ENCODE assay signal across 24 cellular contexts in genomic region chr22:18996376-18996900, GRCh38.
A peak's percentile ranks its signal among the peaks of the same experiment; 100 is the strongest.
DNase-seq lines count a peak whose midpoint lies in the region; ATAC-seq, FAIRE-seq and TF ChIP-seq lines count a peak whose summit lies in the region.
"Had no signal": no experiment of that assay in that cellular context is flagged by ENCODE, and none has a peak within 500 bp of the region (broad histone marks: within the 10 kb centered on the region; RNA-seq: fewer than 3 reads in every experiment).

No MANE protein-coding gene starts in this region.

- TF ChIP-seq CTCF in K562 (IDR thresholded peaks at IDR 0.05 in 2 of 3, conservative IDR thresholded peaks at IDR 0.05 in 1 of 3; ENCODE audit: insufficient read depth in 2 of 3, low read depth in 1 of 3, low read length in 3 of 3), result no peak
- no peak for TF ChIP-seq CTCF in chondrocyte (IDR thresholded peaks at IDR 0.05)

- intact Hi-C loops in K562 (cut with micrococcal nuclease), result no loop called here

- no peak overlapping the region for H3K4me2 ChIP-seq in K562 (ENCODE audit: insufficient read depth, low read length)
- H3K4me2 ChIP-seq: A549 had no signal

- no peak overlapping the region for H3K27ac ChIP-seq in K562 (ENCODE audit: extremely low read depth, low read depth, low read length)
- H3K27ac ChIP-seq: A549 had no signal

- H2AFZ ChIP-seq in K562 (ENCODE audit: low read depth, low read length), result no peak overlapping the region

- H3K4me3 ChIP-seq in K562, result no peak overlapping the region
- H3K4me3 ChIP-seq: A549; BLaER1 treated with 17β-estradiol and CSF1 and Interleukin-3, amounts not matched to agents 10 nM and 100 nM; HAP-1 had no signal

- BruUV-seq in K562 (replicated peaks; lab: Mats Ljungman, UMichigan), result no TSS peak

- no peaks in the 10 kb centered on the region for H3K9me1 ChIP-seq in K562 (ENCODE audit: control insufficient read depth, insufficient read depth, low read length)

- no peaks in the 10 kb centered on the region for H3K4me1 Mint-ChIP-seq in chondrocyte (ENCODE audit: low read depth)
- H3K4me1 Mint-ChIP-seq: CD14-positive monocyte; CD8-positive, alpha-beta memory T cell had no signal

- peaks cover 28% of the 10 kb centered on the region for H3K27me3 Mint-ChIP-seq in chondrocyte (ENCODE audit: low read depth)

- no peak overlapping the region for H3K9ac ChIP-seq in K562 (ENCODE audit: insufficient read depth in 1 of 2, low read depth in 2 of 2, low read length in 2 of 2)
- H3K9ac ChIP-seq: BLaER1 treated with 17β-estradiol and CSF1 and Interleukin-3, amounts not matched to agents 10 nM and 100 nM had no signal

- no peaks in the 10 kb centered on the region for H3K79me2 ChIP-seq in K562 (ENCODE audit: control insufficient read depth, insufficient read depth, low read length)

- no peaks in the 10 kb centered on the region for H3K36me3 ChIP-seq in K562 (ENCODE audit: control insufficient read depth, insufficient read depth, low read length)
- H3K36me3 ChIP-seq: BE2C; BLaER1 treated with 17β-estradiol and CSF1 and Interleukin-3, amounts not matched to agents 10 nM and 100 nM; HAP-1 had no signal

- no peak overlapping the region for H3K4me3 Mint-ChIP-seq in chondrocyte (ENCODE audit: unreplicated experiment)
- H3K4me3 Mint-ChIP-seq: CD14-positive monocyte; CD4-positive, alpha-beta T cell; CD8-positive, alpha-beta memory T cell; HFFc6 had no signal

- no peak for FAIRE-seq in K562 (lab: Jason Lieb, UNC)
- FAIRE-seq: A549, G401.6, GM12892, H54 had no signal

- no peaks in the 10 kb centered on the region for H3K9me3 ChIP-seq in K562 (replicated peaks; ENCODE audit: control insufficient read depth, insufficient read depth, low read depth, low read length)
- H3K9me3 ChIP-seq: A549; BE2C; BLaER1 treated with 17β-estradiol and CSF1 and Interleukin-3, amounts not matched to agents 10 nM and 100 nM; HAP-1 had no signal

- peaks cover 28% of the 10 kb centered on the region for H4K20me1 ChIP-seq in K562 (replicated peaks; ENCODE audit: control insufficient read depth, insufficient read depth, low read length)
- H4K20me1 ChIP-seq: BLaER1 treated with 17β-estradiol and CSF1 and Interleukin-3, amounts not matched to agents 10 nM and 100 nM had no signal

- no peak for TF ChIP-seq EP300 in K562 (IDR thresholded peaks at IDR 0.05; ENCODE audit: low read length)

- peak; percentile 26 to 78 for DNase-seq in NCI-H524 (lab: John Stamatoyannopoulos, UW)
- no peak for DNase-seq in NCI-H524 treated with DMSO at 0.1 percent for 48 hours (lab: John Stamatoyannopoulos, UW)
- DNase-seq in K562 (ENCODE audit: extremely low read depth in 1 of 4, low spot score in 3 of 4), result no peak
- peak; percentile 34 for DNase-seq in chondrocyte (ENCODE audit: low spot score)
- no peak for DNase-seq in T1000 (lab: John Stamatoyannopoulos, UW)
- DNase-seq in NOMO-1 (lab: John Stamatoyannopoulos, UW; ENCODE audit: unreplicated experiment in 2 of 2), result no peak
- DNase-seq: 8988T; ACHN; AML-193; BE2C; Calu3; CD4-positive, alpha-beta T cell; CD8-positive, alpha-beta memory T cell; DMS79; GOT3; HFFc6 had no signal

- TF ChIP-seq POLR2A in K562 (conservative IDR thresholded peaks at IDR 0.05), result no peak

- TF ChIP-seq RAD21 in K562 (CRISPR knock-in tag; conservative IDR thresholded peaks at IDR 0.05 in 1 of 2, IDR thresholded peaks at IDR 0.05 in 1 of 2), result no peak

- no peaks in the 10 kb centered on the region for H3K36me3 Mint-ChIP-seq in chondrocyte (ENCODE audit: low read depth)
- H3K36me3 Mint-ChIP-seq: CD14-positive monocyte; CD8-positive, alpha-beta memory T cell had no signal

- WGBS in K562 (ENCODE audit: insufficient coverage, low coverage, missing lambda C conversion rate), result 6% methylated on average over 9 of the region's 9 CpGs

- POLR2A ChIA-PET in K562 (lab: Yijun Ruan, JAX), result interaction anchor here (1.3 to 2.5 kb wide), 3 partner anchors 11 to 20 kb away, joined by 4 to 12 read pairs (median 5); no protein-coding TSS in a partner anchor

- in situ Hi-C loops in K562 (cut with MboI), result loop anchor here (25.0 kb wide), 1 partner anchor 209 kb away; no protein-coding TSS in a partner anchor

- H3K4me1 ChIP-seq in K562 (replicated peaks in 1 of 2; ENCODE audit: control insufficient read depth in 2 of 2, insufficient read depth in 2 of 2, low read length in 2 of 2), result peaks cover 0 to 14% of the 10 kb centered on the region in 2 experiments; a peak in 1 of 5 replicates
- H3K4me1 ChIP-seq: HAP-1 had no signal

- H3K27ac Mint-ChIP-seq in chondrocyte (ENCODE audit: unreplicated experiment), result no peak overlapping the region
- H3K27ac Mint-ChIP-seq: CD14-positive monocyte; CD4-positive, alpha-beta T cell; CD8-positive, alpha-beta memory T cell; HFFc6 had no signal

- ATAC-seq in K562 (no peak), HG02970 (IDR thresholded peaks at IDR 0.05; ENCODE audit: low FRiP score, unreplicated experiment) (no peak)
- ATAC-seq: A549 had no signal

- peaks cover 84 to 88% of the 10 kb centered on the region in 2 experiments for H3K27me3 ChIP-seq in K562 (ENCODE audit: control insufficient read depth in 2 of 2, insufficient read depth in 2 of 2, low read length in 2 of 2)
- H3K27me3 ChIP-seq: BE2C; BLaER1 treated with 17β-estradiol and CSF1 and Interleukin-3, amounts not matched to agents 10 nM and 100 nM had no signal

- CTCF ChIA-PET in K562 (lab: Yijun Ruan, JAX; ENCODE audit: low intra/inter-chr PET ratio), result interaction anchor here (0.6 to 0.7 kb wide), 2 partner anchors 12 to 634 kb away, joined by 3 to 4 read pairs; no protein-coding TSS in a partner anchor

- H3K9me3 Mint-ChIP-seq in chondrocyte (ENCODE audit: low read depth), result no peaks in the 10 kb centered on the region
- H3K9me3 Mint-ChIP-seq: CD4-positive, alpha-beta T cell; CD8-positive, alpha-beta memory T cell; HFFc6 had no signal

TF ChIP-seq in K562, 482 proteins besides CTCF, POLR2A, EP300 and RAD21:
- TF ChIP-seq ZNF277 (CRISPR knock-in tag; IDR thresholded peaks at IDR 0.05; ENCODE audit: borderline replicate concordance) (0 out of 2 replicates have a peak, but pooled peaks have one; percentile 31), ZKSCAN3 (CRISPR knock-in tag; IDR thresholded peaks at IDR 0.05) (no peak)

Comparison
In these comparisons a context has a peak if more than half of its experiments do, and no peak if none do; other contexts are left out.
1. DNase-seq: peak in NCI-H524 (2 of 2) and chondrocyte (single experiment); none in NCI-H524 treated with DMSO at 0.1 percent for 48 hours (single experiment), K562 (0 of 4), T1000 (single experiment) and NOMO-1 (0 of 2).